10 cellular contexts compared by ENCODE assay signal in the genomic region with DNA sequence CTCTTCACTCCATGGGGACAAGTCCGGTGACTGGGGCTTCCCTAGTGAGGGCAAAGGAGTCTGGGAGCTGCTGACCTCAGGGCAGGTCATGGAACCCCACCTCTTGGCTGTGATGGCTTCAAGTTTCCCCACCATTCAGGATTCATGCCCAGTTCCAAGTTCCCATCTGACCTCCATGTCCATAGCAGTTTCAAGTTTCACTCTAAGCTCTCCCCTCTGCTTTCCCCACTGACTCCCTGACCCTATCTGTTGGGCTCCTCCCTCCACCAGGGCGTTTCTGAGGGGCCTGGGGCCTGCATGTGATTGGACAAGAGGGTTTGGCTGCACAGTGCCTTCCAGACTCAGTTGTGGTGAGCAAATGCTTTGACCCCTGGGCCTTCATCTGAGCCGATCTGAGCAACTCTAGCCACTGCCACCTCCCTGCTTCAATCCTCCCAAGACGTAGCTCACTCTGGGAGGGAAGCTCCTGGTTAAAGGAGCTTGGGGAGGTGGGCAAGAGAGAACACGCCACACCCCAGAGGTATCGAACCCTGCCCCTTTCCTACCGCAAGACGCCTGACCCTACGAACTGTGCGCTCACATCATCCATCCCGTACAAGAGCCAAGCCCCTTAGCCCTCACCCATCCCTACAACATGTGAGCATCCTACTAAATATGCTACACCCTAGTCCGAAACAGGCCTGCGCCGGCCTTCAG. TPM values are rescaled to one million over a fixed set of nuclear protein-coding genes. Genes with fewer than 3 reads are reported as not detected.
DNase-seq lines count a peak whose midpoint lies in the region; FAIRE-seq and TF ChIP-seq lines count a peak whose summit lies in the region.
"Had no signal": no experiment of that assay in that cellular context is flagged by ENCODE, and none has a peak within 500 bp of the region (broad histone marks: within the 10 kb centered on the region; RNA-seq: fewer than 3 reads in every experiment).

No MANE protein-coding gene starts in this region.

- H3K4me3 ChIP-seq in HUES48 (ENCODE audit: low read depth, low read length), result no peak overlapping the region
- no peak overlapping the region for H3K4me3 ChIP-seq in bronchial epithelial cell (ENCODE audit: low read depth, low read length)
- H3K4me3 ChIP-seq in parathyroid adenoma (ENCODE audit: low read depth, low read length), result no peak overlapping the region
- H3K4me3 ChIP-seq: breast epithelium, lower lobe of right lung, right atrium auricular region had no signal

- FAIRE-seq in bronchial epithelial cell (lab: Jason Lieb, UNC), result peak; percentile 43

- H2AFZ ChIP-seq in parathyroid adenoma, result no peak overlapping the region

- H3K36me3 ChIP-seq in HUES48 (ENCODE audit: control insufficient read depth, insufficient read depth, low read length) (peaks cover 33% of the 10 kb centered on the region), bronchial epithelial cell (ENCODE audit: control insufficient read depth, insufficient read depth, low read length) (peaks cover 16% of the 10 kb centered on the region), parathyroid adenoma (ENCODE audit: control insufficient read depth, insufficient read depth, low read length) (no peaks in the 10 kb centered on the region)

- no peak for TF ChIP-seq CTCF in bronchial epithelial cell (IDR thresholded peaks at IDR 0.05; ENCODE audit: insufficient read depth, low read length, severe bottlenecking)
- no peak for TF ChIP-seq CTCF in parathyroid adenoma (IDR thresholded peaks at IDR 0.05)

- H3K9me3 ChIP-seq in HUES48 (ENCODE audit: control insufficient read depth, insufficient read depth, low read length) (no peaks in the 10 kb centered on the region), parathyroid adenoma (ENCODE audit: control insufficient read depth, low read length) (no peaks in the 10 kb centered on the region)
- H3K9me3 ChIP-seq: breast epithelium, lower lobe of right lung, right atrium auricular region had no signal

- no peaks in the 10 kb centered on the region for H3K27me3 ChIP-seq in HUES48 (ENCODE audit: control insufficient read depth, insufficient read depth, low read length)
- H3K27me3 ChIP-seq in bronchial epithelial cell (ENCODE audit: control insufficient read depth, insufficient read depth, low read length), result no peaks in the 10 kb centered on the region
- H3K27me3 ChIP-seq in parathyroid adenoma (ENCODE audit: control insufficient read depth, insufficient read depth, low read length), result no peaks in the 10 kb centered on the region
- H3K27me3 ChIP-seq: breast epithelium, right atrium auricular region had no signal

- H3K9ac ChIP-seq in HUES48 (ENCODE audit: low read depth, low read length) (no peak overlapping the region), parathyroid adenoma (no peak overlapping the region)

- no peak overlapping the region for H3K4me2 ChIP-seq in parathyroid adenoma (ENCODE audit: low read length)

- H3K4me1 ChIP-seq in HUES48 (ENCODE audit: control insufficient read depth, insufficient read depth, low read length) (peaks cover 5% of the 10 kb centered on the region; the same call in 1 of the 2 replicates), parathyroid adenoma (peaks cover 31% of the 10 kb centered on the region)
- H3K4me1 ChIP-seq: breast epithelium had no signal

- no peaks in the 10 kb centered on the region for H3K79me2 ChIP-seq in parathyroid adenoma

- H3K27ac ChIP-seq in HUES48 (ENCODE audit: low read depth, low read length) (peak overlapping the region; percentile 25), parathyroid adenoma (peak overlapping the region; percentile 84)
- H3K27ac ChIP-seq: lower lobe of right lung had no signal

- no peak for DNase-seq in bronchial epithelial cell (ENCODE audit: low read depth)
- no peak for DNase-seq in DMS114 treated with DMSO at 0.1 percent for 48 hours (lab: John Stamatoyannopoulos, UW; ENCODE audit: unreplicated experiment)
- no peak for DNase-seq in SKM-1 (lab: John Stamatoyannopoulos, UW; ENCODE audit: unreplicated experiment)
- DNase-seq in NCI-H2081 (lab: John Stamatoyannopoulos, UW), result no peak
- DNase-seq: lower lobe of right lung, NCI-H1436 had no signal

RNA-seq across cellular contexts. Expression of a gene that starts 8.3 kb away (rescaled TPM):
- 4.2 and 5.0 TPM in 2 replicates for total RNA-seq in bronchial epithelial cell

RNA-seq across cellular contexts. Expression of a gene that starts 16.6 kb away (rescaled TPM):
- total RNA-seq in bronchial epithelial cell, result 38.7 and 44.5 TPM in 2 replicates

RNA-seq across cellular contexts. Expression of a gene that starts 16.8 kb away (rescaled TPM):
- 0.26 and 1.1 TPM in 2 replicates for total RNA-seq in bronchial epithelial cell

RNA-seq across cellular contexts. Expression of a gene that starts 30.5 kb away (rescaled TPM):
- total RNA-seq in bronchial epithelial cell, result 10.6 and 14.2 TPM in 2 replicates
